Comparison of ENCODE assay signal across 3 cellular contexts in the genomic region with DNA sequence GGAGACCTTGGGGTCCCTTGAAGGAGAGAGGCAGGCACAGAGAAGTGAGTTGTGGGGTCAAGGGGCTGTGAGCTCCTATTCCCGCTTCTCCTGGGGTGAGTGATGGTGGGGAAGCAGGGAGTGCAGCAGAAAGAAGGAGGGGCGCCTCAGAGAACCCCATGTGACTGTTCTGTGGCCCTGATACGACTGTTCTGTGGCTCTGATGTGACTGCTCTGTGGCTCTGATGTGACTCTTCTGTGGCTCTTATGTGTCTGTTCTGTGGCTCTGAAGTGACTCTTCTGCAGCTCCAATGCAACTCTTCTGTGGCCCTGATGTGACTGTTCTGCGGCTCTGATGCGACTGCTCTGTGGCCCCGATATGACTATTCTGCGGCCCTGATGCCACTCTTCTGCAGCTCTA.
TF ChIP-seq lines count a peak whose summit lies in the region.

No MANE protein-coding gene starts in this region.

TF ChIP-seq in SK-N-SH, 30 proteins besides CTCF, POLR2A, EP300 and RAD21 (continues in another document):
- no peak for TF ChIP-seq EZH2phosphoT487 (IDR thresholded peaks at IDR 0.05; ENCODE audit: borderline replicate concordance, low read depth)
- TF ChIP-seq USF2 (IDR thresholded peaks at IDR 0.05; ENCODE audit: borderline replicate concordance, low read depth, low read length): no peak
- TF ChIP-seq SMC3 (IDR thresholded peaks at IDR 0.05; ENCODE audit: low read depth, low read length): no peak
- no peak for TF ChIP-seq JUND (IDR thresholded peaks at IDR 0.05)
- no peak for TF ChIP-seq TAF1 (IDR thresholded peaks at IDR 0.05; ENCODE audit: borderline replicate concordance, low read depth, low read length)
- no peak for TF ChIP-seq GATA2 (CRISPR knock-in tag; IDR thresholded peaks at IDR 0.05)
- TF ChIP-seq TCF12 (IDR thresholded peaks at IDR 0.05): no peak
- no peak for TF ChIP-seq RFX5 (IDR thresholded peaks at IDR 0.05; ENCODE audit: low read length)
- no peak for TF ChIP-seq ELF1 (IDR thresholded peaks at IDR 0.05)
- no peak for TF ChIP-seq POLR2AphosphoS5 (IDR thresholded peaks at IDR 0.05; ENCODE audit: low read depth, low read length)
- no peak for TF ChIP-seq TEAD4 (IDR thresholded peaks at IDR 0.05; ENCODE audit: borderline replicate concordance, insufficient read depth)
- TF ChIP-seq, protein P1, sequence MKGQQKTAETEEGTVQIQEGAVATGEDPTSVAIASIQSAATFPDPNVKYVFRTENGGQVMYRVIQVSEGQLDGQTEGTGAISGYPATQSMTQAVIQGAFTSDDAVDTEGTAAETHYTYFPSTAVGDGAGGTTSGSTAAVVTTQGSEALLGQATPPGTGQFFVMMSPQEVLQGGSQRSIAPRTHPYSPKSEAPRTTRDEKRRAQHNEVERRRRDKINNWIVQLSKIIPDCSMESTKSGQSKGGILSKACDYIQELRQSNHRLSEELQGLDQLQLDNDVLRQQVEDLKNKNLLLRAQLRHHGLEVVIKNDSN (IDR thresholded peaks at IDR 0.05; ENCODE audit: borderline replicate concordance, low read depth): no peak
- TF ChIP-seq RCOR1 (IDR thresholded peaks at IDR 0.05; ENCODE audit: low read length): no peak
- no peak for TF ChIP-seq ZBTB33 (IDR thresholded peaks at IDR 0.05; ENCODE audit: borderline replicate concordance, low read depth)
- TF ChIP-seq MAX (IDR thresholded peaks at IDR 0.05; ENCODE audit: low read depth): no peak
- no peak for TF ChIP-seq SIN3A (IDR thresholded peaks at IDR 0.05; ENCODE audit: borderline replicate concordance, low read depth, low read length)
- TF ChIP-seq RXRA (IDR thresholded peaks at IDR 0.05; ENCODE audit: borderline replicate concordance, low read depth): no peak

TF ChIP-seq in SK-N-SH treated with all-trans-retinoic acid at 6 μM for 48 hours, 23 proteins besides CTCF, POLR2A, EP300 and RAD21:
- TF ChIP-seq BACH2 (CRISPR knock-in tag; IDR thresholded peaks at IDR 0.05; ENCODE audit: borderline replicate concordance) (no peak), RARB (CRISPR knock-in tag; IDR thresholded peaks at IDR 0.05) (no peak), ZNF70 (CRISPR knock-in tag; IDR thresholded peaks at IDR 0.05) (no peak), ESRRG (CRISPR knock-in tag; IDR thresholded peaks at IDR 0.05) (no peak), OSR1 (CRISPR knock-in tag; IDR thresholded peaks at IDR 0.05) (no peak), CSDC2 (CRISPR knock-in tag; IDR thresholded peaks at IDR 0.05) (no peak), PPARA (CRISPR knock-in tag; IDR thresholded peaks at IDR 0.05; ENCODE audit: borderline replicate concordance) (no peak), ZFP30 (CRISPR knock-in tag; IDR thresholded peaks at IDR 0.05) (no peak), TOX (CRISPR knock-in tag; IDR thresholded peaks at IDR 0.05; ENCODE audit: borderline replicate concordance) (no peak)
- TF ChIP-seq, protein P2, sequence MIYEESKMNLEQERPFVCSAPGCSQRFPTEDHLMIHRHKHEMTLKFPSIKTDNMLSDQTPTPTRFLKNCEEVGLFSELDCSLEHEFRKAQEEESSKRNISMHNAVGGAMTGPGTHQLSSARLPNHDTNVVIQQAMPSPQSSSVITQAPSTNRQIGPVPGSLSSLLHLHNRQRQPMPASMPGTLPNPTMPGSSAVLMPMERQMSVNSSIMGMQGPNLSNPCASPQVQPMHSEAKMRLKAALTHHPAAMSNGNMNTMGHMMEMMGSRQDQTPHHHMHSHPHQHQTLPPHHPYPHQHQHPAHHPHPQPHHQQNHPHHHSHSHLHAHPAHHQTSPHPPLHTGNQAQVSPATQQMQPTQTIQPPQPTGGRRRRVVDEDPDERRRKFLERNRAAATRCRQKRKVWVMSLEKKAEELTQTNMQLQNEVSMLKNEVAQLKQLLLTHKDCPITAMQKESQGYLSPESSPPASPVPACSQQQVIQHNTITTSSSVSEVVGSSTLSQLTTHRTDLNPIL (CRISPR knock-in tag; IDR thresholded peaks at IDR 0.05; ENCODE audit: low read depth): no peak
- TF ChIP-seq, protein P3, sequence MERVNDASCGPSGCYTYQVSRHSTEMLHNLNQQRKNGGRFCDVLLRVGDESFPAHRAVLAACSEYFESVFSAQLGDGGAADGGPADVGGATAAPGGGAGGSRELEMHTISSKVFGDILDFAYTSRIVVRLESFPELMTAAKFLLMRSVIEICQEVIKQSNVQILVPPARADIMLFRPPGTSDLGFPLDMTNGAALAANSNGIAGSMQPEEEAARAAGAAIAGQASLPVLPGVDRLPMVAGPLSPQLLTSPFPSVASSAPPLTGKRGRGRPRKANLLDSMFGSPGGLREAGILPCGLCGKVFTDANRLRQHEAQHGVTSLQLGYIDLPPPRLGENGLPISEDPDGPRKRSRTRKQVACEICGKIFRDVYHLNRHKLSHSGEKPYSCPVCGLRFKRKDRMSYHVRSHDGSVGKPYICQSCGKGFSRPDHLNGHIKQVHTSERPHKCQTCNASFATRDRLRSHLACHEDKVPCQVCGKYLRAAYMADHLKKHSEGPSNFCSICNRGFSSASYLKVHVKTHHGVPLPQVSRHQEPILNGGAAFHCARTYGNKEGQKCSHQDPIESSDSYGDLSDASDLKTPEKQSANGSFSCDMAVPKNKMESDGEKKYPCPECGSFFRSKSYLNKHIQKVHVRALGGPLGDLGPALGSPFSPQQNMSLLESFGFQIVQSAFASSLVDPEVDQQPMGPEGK (CRISPR knock-in tag; IDR thresholded peaks at IDR 0.05; ENCODE audit: borderline replicate concordance): no peak
- TF ChIP-seq, protein P4, sequence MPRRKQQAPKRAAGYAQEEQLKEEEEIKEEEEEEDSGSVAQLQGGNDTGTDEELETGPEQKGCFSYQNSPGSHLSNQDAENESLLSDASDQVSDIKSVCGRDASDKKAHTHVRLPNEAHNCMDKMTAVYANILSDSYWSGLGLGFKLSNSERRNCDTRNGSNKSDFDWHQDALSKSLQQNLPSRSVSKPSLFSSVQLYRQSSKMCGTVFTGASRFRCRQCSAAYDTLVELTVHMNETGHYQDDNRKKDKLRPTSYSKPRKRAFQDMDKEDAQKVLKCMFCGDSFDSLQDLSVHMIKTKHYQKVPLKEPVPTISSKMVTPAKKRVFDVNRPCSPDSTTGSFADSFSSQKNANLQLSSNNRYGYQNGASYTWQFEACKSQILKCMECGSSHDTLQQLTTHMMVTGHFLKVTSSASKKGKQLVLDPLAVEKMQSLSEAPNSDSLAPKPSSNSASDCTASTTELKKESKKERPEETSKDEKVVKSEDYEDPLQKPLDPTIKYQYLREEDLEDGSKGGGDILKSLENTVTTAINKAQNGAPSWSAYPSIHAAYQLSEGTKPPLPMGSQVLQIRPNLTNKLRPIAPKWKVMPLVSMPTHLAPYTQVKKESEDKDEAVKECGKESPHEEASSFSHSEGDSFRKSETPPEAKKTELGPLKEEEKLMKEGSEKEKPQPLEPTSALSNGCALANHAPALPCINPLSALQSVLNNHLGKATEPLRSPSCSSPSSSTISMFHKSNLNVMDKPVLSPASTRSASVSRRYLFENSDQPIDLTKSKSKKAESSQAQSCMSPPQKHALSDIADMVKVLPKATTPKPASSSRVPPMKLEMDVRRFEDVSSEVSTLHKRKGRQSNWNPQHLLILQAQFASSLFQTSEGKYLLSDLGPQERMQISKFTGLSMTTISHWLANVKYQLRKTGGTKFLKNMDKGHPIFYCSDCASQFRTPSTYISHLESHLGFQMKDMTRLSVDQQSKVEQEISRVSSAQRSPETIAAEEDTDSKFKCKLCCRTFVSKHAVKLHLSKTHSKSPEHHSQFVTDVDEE (CRISPR knock-in tag; IDR thresholded peaks at IDR 0.05): no peak
- TF ChIP-seq, protein P5, sequence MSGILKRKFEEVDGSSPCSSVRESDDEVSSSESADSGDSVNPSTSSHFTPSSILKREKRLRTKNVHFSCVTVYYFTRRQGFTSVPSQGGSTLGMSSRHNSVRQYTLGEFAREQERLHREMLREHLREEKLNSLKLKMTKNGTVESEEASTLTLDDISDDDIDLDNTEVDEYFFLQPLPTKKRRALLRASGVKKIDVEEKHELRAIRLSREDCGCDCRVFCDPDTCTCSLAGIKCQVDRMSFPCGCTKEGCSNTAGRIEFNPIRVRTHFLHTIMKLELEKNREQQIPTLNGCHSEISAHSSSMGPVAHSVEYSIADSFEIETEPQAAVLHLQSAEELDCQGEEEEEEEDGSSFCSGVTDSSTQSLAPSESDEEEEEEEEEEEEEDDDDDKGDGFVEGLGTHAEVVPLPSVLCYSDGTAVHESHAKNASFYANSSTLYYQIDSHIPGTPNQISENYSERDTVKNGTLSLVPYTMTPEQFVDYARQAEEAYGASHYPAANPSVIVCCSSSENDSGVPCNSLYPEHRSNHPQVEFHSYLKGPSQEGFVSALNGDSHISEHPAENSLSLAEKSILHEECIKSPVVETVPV (CRISPR knock-in tag; IDR thresholded peaks at IDR 0.05): no peak

TF ChIP-seq in endothelial cell of umbilical vein, 7 proteins besides CTCF, POLR2A, EP300 and RAD21:
- TF ChIP-seq EZH2 (IDR thresholded peaks at IDR 0.05; ENCODE audit: borderline replicate concordance, low read depth, low read length, severe bottlenecking) (no peak), POLR2AphosphoS5 (IDR thresholded peaks at IDR 0.05; ENCODE audit: insufficient read depth, low read depth, low read length) (no peak), FOS (IDR thresholded peaks at IDR 0.05; ENCODE audit: borderline replicate concordance, insufficient read depth, low read length) (no peak), MYC (IDR thresholded peaks at IDR 0.05; ENCODE audit: low read depth, low read length) (no peak), GATA2 (IDR thresholded peaks at IDR 0.05; ENCODE audit: insufficient read depth, insufficient read length, low read depth, low read length) (no peak), JUN (IDR thresholded peaks at IDR 0.05; ENCODE audit: borderline replicate concordance, insufficient read depth, insufficient read length, low read depth) (no peak), MAX (IDR thresholded peaks at IDR 0.05; ENCODE audit: insufficient read depth, insufficient read length) (no peak)
